24 cellular contexts compared by ENCODE assay signal in the genomic region with DNA sequence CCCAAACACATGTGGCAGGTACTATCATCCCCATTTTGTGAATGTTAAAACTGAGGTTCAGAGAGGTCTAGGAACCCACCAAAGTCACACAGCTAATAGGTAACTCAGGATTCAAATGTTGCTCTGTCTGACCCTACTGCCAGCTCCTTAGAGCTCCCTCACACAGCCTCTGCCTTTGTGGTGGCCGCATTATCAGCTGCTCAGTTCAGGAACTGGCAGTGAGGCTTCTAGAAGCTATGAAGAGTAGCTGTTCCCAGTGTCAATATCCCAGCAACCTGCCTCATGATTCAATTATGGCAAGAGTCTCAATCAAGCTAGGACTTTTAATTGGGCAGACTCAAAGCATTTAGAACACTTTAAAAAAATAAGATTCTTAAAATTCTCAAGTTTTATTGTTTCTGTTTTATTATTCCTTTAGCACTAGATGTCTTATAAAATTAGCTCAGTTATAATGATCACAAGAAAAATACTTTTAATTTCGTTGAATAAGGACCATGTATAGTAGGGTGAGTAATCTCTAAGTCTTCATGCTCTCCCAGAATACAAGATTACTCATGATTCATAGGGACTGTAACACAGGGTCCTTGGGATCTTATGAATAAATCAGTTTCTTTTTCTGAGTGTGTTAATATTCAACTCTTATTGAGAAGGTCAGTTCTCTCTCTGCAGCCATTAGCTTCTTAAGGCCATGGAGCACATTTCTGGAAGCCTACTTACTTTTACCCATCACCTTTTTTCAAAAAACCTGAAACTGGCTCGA.
A peak's percentile ranks its signal among the peaks of the same experiment; 100 is the strongest.
DNase-seq lines count a peak whose midpoint lies in the region; ATAC-seq, FAIRE-seq and TF ChIP-seq lines count a peak whose summit lies in the region.
"Had no signal": no experiment of that assay in that cellular context is flagged by ENCODE, and none has a peak within 500 bp of the region (broad histone marks: within the 10 kb centered on the region; RNA-seq: fewer than 3 reads in every experiment).

No MANE protein-coding gene starts in this region.

- intact Hi-C loops in left ventricle myocardium superior (cut with micrococcal nuclease) (no loop called here), right cardiac atrium (cut with DNase I) (no loop called here)

- TF ChIP-seq CTCF in bronchial epithelial cell (IDR thresholded peaks at IDR 0.05; ENCODE audit: insufficient read depth, low read length, severe bottlenecking): no peak

- FAIRE-seq in bronchial epithelial cell (lab: Jason Lieb, UNC): no peak
- FAIRE-seq: endometrium had no signal

- H3K4me1 ChIP-seq in BLaER1 treated with 17β-estradiol and CSF1 and Interleukin-3, amounts not matched to agents 10 nM and 100 nM: peaks cover 12 to 60% (median 40%) of the 10 kb centered on the region in 10 experiments
- H3K4me1 ChIP-seq in right cardiac atrium (ENCODE audit: control insufficient read depth, insufficient read depth, low read length): no peaks in the 10 kb centered on the region
- H3K4me1 ChIP-seq: gastrocnemius medialis had no signal

- no peak overlapping the region for H3K4me3 ChIP-seq in BLaER1 treated with 17β-estradiol and CSF1 and Interleukin-3, amounts not matched to agents 10 nM and 100 nM
- H3K4me3 ChIP-seq in bronchial epithelial cell (ENCODE audit: low read depth, low read length) (no peak overlapping the region), right cardiac atrium (ENCODE audit: low read length) (no peak overlapping the region)
- H3K4me3 ChIP-seq: gastrocnemius medialis, thoracic aorta had no signal

- DNase-seq in LHCN-M2 (ENCODE audit: low read depth) (peak; percentile 57), bronchial epithelial cell (ENCODE audit: low read depth) (peak; percentile 61), kidney tubule cell (ENCODE audit: low spot score) (peak; percentile 76), left ventricle myocardium superior (no peak), SIG-M5 treated with dmso at 0.1 percent for 504 hours (lab: John Stamatoyannopoulos, UW; ENCODE audit: unreplicated experiment) (no peak), right cardiac atrium (no peak)
- DNase-seq: activated CD4-positive, alpha-beta T cell treated with anti-CD3 and anti-CD28 coated beads, Interleukin-2, amount 10 ng/mL, durations not matched to agents 24 days and 14 days; activated CD8-positive, alpha-beta memory T cell treated with anti-CD3 and anti-CD28 coated beads, Interleukin-2, amount 10 ng/mL, durations not matched to agents 7 days and 5 days; CD4-positive, alpha-beta memory T cell; cortex of kidney; DMS79; gastrocnemius medialis; kidney glomerular epithelial cell; NCI-H1105 treated with DMSO at 0.1 percent for 48 hours; NCI-H69; posterior cingulate gyrus; SIG-M5 had no signal

- peak overlapping the region in 1 of 11 experiments; percentile 91; a peak in 2 of 22 replicates for H3K27ac ChIP-seq in BLaER1 treated with 17β-estradiol and CSF1 and Interleukin-3, amounts not matched to agents 10 nM and 100 nM
- H3K27ac ChIP-seq in right cardiac atrium (ENCODE audit: low read length): no peak overlapping the region
- H3K27ac ChIP-seq: gastrocnemius medialis, thoracic aorta had no signal

- H3K27me3 ChIP-seq in BLaER1 treated with 17β-estradiol and CSF1 and Interleukin-3, amounts not matched to agents 10 nM and 100 nM: peaks cover 0 to 43% (median 0%) of the 10 kb centered on the region in 11 experiments; a peak in 6 of 22 replicates
- no peaks in the 10 kb centered on the region for H3K27me3 ChIP-seq in bronchial epithelial cell (ENCODE audit: control insufficient read depth, insufficient read depth, low read length)
- no peaks in the 10 kb centered on the region for H3K27me3 ChIP-seq in right cardiac atrium (ENCODE audit: control insufficient read depth, insufficient read depth)
- H3K27me3 ChIP-seq: gastrocnemius medialis had no signal

- H3K4me2 ChIP-seq in BLaER1 treated with 17β-estradiol and CSF1 and Interleukin-3, amounts not matched to agents 10 nM and 100 nM: peak overlapping the region in 7 of 11 experiments; percentile 1 to 83 (median 16); a peak in 6 of 22 replicates

- H3K36me3 ChIP-seq in BLaER1 treated with 17β-estradiol and CSF1 and Interleukin-3, amounts not matched to agents 10 nM and 100 nM: peaks cover 0 to 8% (median 0%) of the 10 kb centered on the region in 11 experiments; a peak in 3 of 22 replicates
- no peaks in the 10 kb centered on the region for H3K36me3 ChIP-seq in bronchial epithelial cell (ENCODE audit: control insufficient read depth, insufficient read depth, low read length)
- H3K36me3 ChIP-seq: gastrocnemius medialis, thoracic aorta had no signal

- WGBS in right cardiac atrium: 79% methylated on average over 3 of the region's 3 CpGs

- no peaks in the 10 kb centered on the region for H4K20me1 ChIP-seq in BLaER1 treated with 17β-estradiol and CSF1 and Interleukin-3, amounts not matched to agents 10 nM and 100 nM

- peaks cover 30 to 56% (median 44%) of the 10 kb centered on the region in 11 experiments for H3K9me3 ChIP-seq in BLaER1 treated with 17β-estradiol and CSF1 and Interleukin-3, amounts not matched to agents 10 nM and 100 nM (replicated peaks in 1 of 11)
- no peaks in the 10 kb centered on the region for H3K9me3 ChIP-seq in right cardiac atrium (ENCODE audit: control insufficient read depth, low read length)
- H3K9me3 ChIP-seq: gastrocnemius medialis had no signal

- ATAC-seq in HG03159 (IDR thresholded peaks at IDR 0.05; ENCODE audit: unreplicated experiment) (no peak), left ventricle myocardium superior (no peak), right cardiac atrium (no peak)
- ATAC-seq: activated CD8-positive, alpha-beta memory T cell treated with anti-CD3 and anti-CD28 coated beads, Interleukin-2, amount 10 ng/mL, durations not matched to agents 7 days and 5 days; activated naive CD4-positive, alpha-beta T cell treated with anti-CD3 and anti-CD28 coated beads, Interleukin-2, amount 50 U/mL, for 72 hours; gastrocnemius medialis; natural killer cell treated with Interleukin-12 subunit alpha and Interleukin-12 subunit beta and Interleukin-15 and Interleukin-18, amount 100 ng/mL, for 72 hours; stimulated activated effector memory CD8-positive, alpha-beta T cell treated with anti-CD3 and anti-CD28 coated beads, Interleukin-12 subunit alpha, Interleukin-12 subunit beta, amount 100 ng/mL, for 72 hours had no signal

- no peak overlapping the region for H3K9ac ChIP-seq in BLaER1 treated with 17β-estradiol and CSF1 and Interleukin-3, amounts not matched to agents 10 nM and 100 nM

Comparison
In these comparisons a context has a peak if more than half of its experiments do, and no peak if none do; other contexts are left out.
1. DNase-seq: peak in LHCN-M2 (single experiment), bronchial epithelial cell (single experiment) and kidney tubule cell (single experiment); none in left ventricle myocardium superior (single experiment), SIG-M5 treated with dmso at 0.1 percent for 504 hours (single experiment) and right cardiac atrium (0 of 3).